In the genomic region with DNA sequence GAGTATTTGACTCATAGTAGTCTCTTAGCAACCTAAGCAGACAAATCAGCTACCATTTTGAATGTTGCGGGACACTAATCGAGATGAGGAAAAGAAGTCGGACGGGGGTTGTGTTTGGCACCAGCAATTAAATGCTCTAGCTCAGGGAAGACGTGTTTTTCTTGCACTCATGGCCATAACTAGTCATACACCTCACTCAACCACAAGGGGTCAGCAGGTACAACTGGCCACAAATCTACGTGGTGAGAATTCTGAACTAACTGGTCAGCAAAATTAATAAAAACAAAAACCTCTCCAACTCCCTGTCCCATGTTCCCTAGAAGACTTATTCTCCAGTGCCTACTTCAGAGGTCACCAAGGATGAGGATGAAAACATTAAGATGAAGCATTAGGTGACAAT, we compare ENCODE assay signal across 19 cellular contexts.
DNase-seq lines count a peak whose midpoint lies in the region; ATAC-seq and TF ChIP-seq lines count a peak whose summit lies in the region.
"Had no signal": no experiment of that assay in that cellular context is flagged by ENCODE, and none has a peak within 500 bp of the region (broad histone marks: within the 10 kb centered on the region; RNA-seq: fewer than 3 reads in every experiment).

No MANE protein-coding gene starts in this region.

- H3K4me1 Mint-ChIP-seq in brain, result no peaks in the 10 kb centered on the region
- no peaks in the 10 kb centered on the region for H3K4me1 Mint-ChIP-seq in nephron
- H3K4me1 Mint-ChIP-seq: B cell had no signal

- no peak for ATAC-seq in HG02884 (IDR thresholded peaks at IDR 0.05; ENCODE audit: unreplicated experiment)
- ATAC-seq in HG03196 (IDR thresholded peaks at IDR 0.05; ENCODE audit: unreplicated experiment), result no peak
- no peak for ATAC-seq in GM18868 (IDR thresholded peaks at IDR 0.05; ENCODE audit: unreplicated experiment)
- ATAC-seq: activated CD8-positive, alpha-beta T cell treated with anti-CD3 and anti-CD28 coated beads, Interleukin-2, amount 10 ng/mL, durations not matched to agents 7 days and 5 days; K562 had no signal

- peaks cover 4% of the 10 kb centered on the region for H3K27me3 Mint-ChIP-seq in brain
- H3K27me3 Mint-ChIP-seq in nephron (ENCODE audit: low read depth), result no peaks in the 10 kb centered on the region
- H3K27me3 Mint-ChIP-seq: B cell had no signal

- no peak overlapping the region for H3K4me3 ChIP-seq in NB4 (ENCODE audit: low read depth, low read length)
- H3K4me3 ChIP-seq: K562, SJCRH30, stomach had no signal

- DNase-seq in ELF-1 (ENCODE audit: low read depth, low spot score), result peak; percentile 29
- peak; percentile 12 for DNase-seq in NB4 (ENCODE audit: low read depth)
- DNase-seq in nucleus accumbens (lab: John Stamatoyannopoulos, UW), result no peak
- DNase-seq: activated CD8-positive, alpha-beta T cell treated with anti-CD3 and anti-CD28 coated beads, Interleukin-2, amount 10 ng/mL, durations not matched to agents 7 days and 5 days; activated effector memory CD4-positive, alpha-beta T cell treated with Interleukin-2 at 50 U/mL for 16 hours; amygdala; cerebellar nuclear complex; DMS79; NCI-H1436 treated with DMSO at 0.1 percent for 48 hours; NCI-H524 treated with DMSO at 0.1 percent for 48 hours; stomach had no signal

- H3K4me3 Mint-ChIP-seq in brain, result no peak overlapping the region
- no peak overlapping the region for H3K4me3 Mint-ChIP-seq in nephron
- H3K4me3 Mint-ChIP-seq: activated CD8-positive, alpha-beta T cell treated with anti-CD3 and anti-CD28 coated beads, Interleukin-2, amount 10 ng/mL, durations not matched to agents 7 days and 5 days; B cell had no signal

- peak; percentile 29 for TF ChIP-seq CTCF in NB4 (IDR thresholded peaks at IDR 0.05; ENCODE audit: low read depth, low read length)
- TF ChIP-seq CTCF in brain (conservative IDR thresholded peaks at IDR 0.05), result peak; percentile 16 to 52
- peak; percentile 27 to 44 (median 36) for TF ChIP-seq CTCF in nephron (IDR thresholded peaks at IDR 0.05; ENCODE audit: unreplicated experiment in 3 of 3)

- no peak for TF ChIP-seq POLR2A in NB4 (IDR thresholded peaks at IDR 0.05; ENCODE audit: extremely low read depth, insufficient read length)

- no peak overlapping the region for H3K27ac Mint-ChIP-seq in brain
- no peak overlapping the region for H3K27ac Mint-ChIP-seq in nephron
- H3K27ac Mint-ChIP-seq: activated CD8-positive, alpha-beta T cell treated with anti-CD3 and anti-CD28 coated beads, Interleukin-2, amount 10 ng/mL, durations not matched to agents 7 days and 5 days; B cell had no signal

- no peaks in the 10 kb centered on the region for H3K36me3 Mint-ChIP-seq in brain
- H3K36me3 Mint-ChIP-seq in nephron (ENCODE audit: low read depth), result no peaks in the 10 kb centered on the region

- H3K9me3 Mint-ChIP-seq in brain (no peaks in the 10 kb centered on the region), nephron (no peaks in the 10 kb centered on the region)

Comparison
In these comparisons a context has a peak if more than half of its experiments do, and no peak if none do; other contexts are left out.
1. DNase-seq: peak in ELF-1 (single experiment) and NB4 (single experiment); none in nucleus accumbens (0 of 56).
2. Peak in every context shown above with its lines, with median percentiles within 50 percentile points of each other: CTCF ChIP-seq.